In genomic region chr3:157922614-157923013, GRCh38 we compare ENCODE assay signal across 21 cellular contexts.
DNase-seq lines count a peak whose midpoint lies in the region; ATAC-seq and TF ChIP-seq lines count a peak whose summit lies in the region.
"Had no signal": no experiment of that assay in that cellular context is flagged by ENCODE, and none has a peak within 500 bp of the region (broad histone marks: within the 10 kb centered on the region; RNA-seq: fewer than 3 reads in every experiment).

No MANE protein-coding gene starts in this region.

- H3K27ac Mint-ChIP-seq in stimulated activated naive CD8-positive, alpha-beta T cell treated with anti-CD3 and anti-CD28 coated beads, Interleukin-15, amount 100 ng/mL, for 72 hours: no peak overlapping the region
- H3K27ac Mint-ChIP-seq: activated B cell treated with CpG ODN at 0.5 μM for 24 hours, T-helper 17 cell had no signal

- peaks cover 6% of the 10 kb centered on the region for H3K4me1 Mint-ChIP-seq in stimulated activated naive CD8-positive, alpha-beta T cell treated with anti-CD3 and anti-CD28 coated beads, Interleukin-15, amount 100 ng/mL, for 72 hours
- H3K4me1 Mint-ChIP-seq: activated B cell treated with CpG ODN at 0.5 μM for 24 hours, T-helper 17 cell had no signal

- H3K9me3 ChIP-seq in tibial nerve: no peaks in the 10 kb centered on the region
- H3K9me3 ChIP-seq: esophagus squamous epithelium, right atrium auricular region had no signal

- H3K36me3 ChIP-seq in tibial nerve: no peaks in the 10 kb centered on the region
- H3K36me3 ChIP-seq: BLaER1, esophagus squamous epithelium, right atrium auricular region had no signal

- no peak for TF ChIP-seq EP300 in tibial nerve (IDR thresholded peaks at IDR 0.05)

- H3K4me3 Mint-ChIP-seq in stimulated activated naive CD8-positive, alpha-beta T cell treated with anti-CD3 and anti-CD28 coated beads, Interleukin-15, amount 100 ng/mL, for 72 hours: no peak overlapping the region
- H3K4me3 Mint-ChIP-seq: activated B cell treated with CpG ODN at 0.5 μM for 24 hours, T-helper 17 cell had no signal

- H3K27me3 ChIP-seq in tibial nerve: no peaks in the 10 kb centered on the region
- H3K27me3 ChIP-seq: BLaER1, esophagus squamous epithelium, right atrium auricular region had no signal

- H3K27ac ChIP-seq in tibial nerve: no peak overlapping the region
- H3K27ac ChIP-seq: BLaER1, esophagus squamous epithelium, right atrium auricular region had no signal

- peak; percentile 19 for ATAC-seq in stimulated activated naive CD8-positive, alpha-beta T cell treated with anti-CD3 and anti-CD28 coated beads, Interleukin-15, Interleukin-2, amounts not matched to agents 100 U/mL and 50 U/mL, for 24 hours
- no peak for ATAC-seq in stimulated activated naive CD8-positive, alpha-beta T cell treated with anti-CD3 and anti-CD28 coated beads, Interleukin-15, amount 100 ng/mL, for 72 hours
- ATAC-seq in GM21619 (IDR thresholded peaks at IDR 0.05; ENCODE audit: unreplicated experiment): peak; percentile 75
- ATAC-seq in HG03108 (IDR thresholded peaks at IDR 0.05; ENCODE audit: unreplicated experiment): peak; percentile 50
- ATAC-seq in GM19397 (IDR thresholded peaks at IDR 0.05; ENCODE audit: unreplicated experiment): no peak
- ATAC-seq: T-helper 17 cell had no signal

- no peak overlapping the region for H3K4me3 ChIP-seq in tibial nerve
- H3K4me3 ChIP-seq: BLaER1, esophagus squamous epithelium, right atrium auricular region had no signal

- DNase-seq in stimulated activated naive CD8-positive, alpha-beta T cell treated with anti-CD3 and anti-CD28 coated beads, Interleukin-15, Interleukin-2, amounts not matched to agents 100 U/mL and 50 U/mL, for 24 hours: no peak
- no peak for DNase-seq in stimulated activated naive CD8-positive, alpha-beta T cell treated with anti-CD3 and anti-CD28 coated beads, Interleukin-15, amount 100 ng/mL, for 72 hours
- no peak for DNase-seq in dermis blood vessel endothelial cell
- no peak for DNase-seq in foreskin melanocyte
- DNase-seq in tibial nerve (ENCODE audit: low spot score in 2 of 2): no peak
- DNase-seq: activated B cell treated with CpG ODN at 0.5 μM for 24 hours; activated CD8-positive, alpha-beta memory T cell treated with anti-CD3 and anti-CD28 coated beads for 24 hours; effector CD4-positive, alpha-beta T cell; esophagus squamous epithelium; GDM1; IMR-90; NCI-H2029; NCI-H526; nucleus accumbens; stimulated activated CD4-positive, alpha-beta T cell treated with anti-CD3 and anti-CD28 coated beads, Interleukin-15, amount 100 ng/mL, for 24 hours; T-helper 17 cell had no signal

- H3K27me3 Mint-ChIP-seq in stimulated activated naive CD8-positive, alpha-beta T cell treated with anti-CD3 and anti-CD28 coated beads, Interleukin-15, amount 100 ng/mL, for 72 hours: no peaks in the 10 kb centered on the region
- H3K27me3 Mint-ChIP-seq: activated B cell treated with CpG ODN at 0.5 μM for 24 hours, T-helper 17 cell had no signal

- TF ChIP-seq POLR2A in tibial nerve (IDR thresholded peaks at IDR 0.05): no peak

- H3K4me1 ChIP-seq in tibial nerve: peaks cover 0 to 11% (median 0%) of the 10 kb centered on the region in 4 donors
- H3K4me1 ChIP-seq: BLaER1, esophagus squamous epithelium, right atrium auricular region had no signal

- WGBS in tibial nerve, 2 donors: 95% methylated on average over 1 of the region's 1 CpG

- H3K9me3 Mint-ChIP-seq in stimulated activated naive CD8-positive, alpha-beta T cell treated with anti-CD3 and anti-CD28 coated beads, Interleukin-15, amount 100 ng/mL, for 72 hours: peaks cover 0 to 6% of the 10 kb centered on the region in 2 donors

- no peak for TF ChIP-seq CTCF in tibial nerve (IDR thresholded peaks at IDR 0.05)

Comparison
In these comparisons a context has a peak if more than half of its experiments do, and no peak if none do; other contexts are left out.
1. ATAC-seq: peak in stimulated activated naive CD8-positive, alpha-beta T cell treated with anti-CD3 and anti-CD28 coated beads, Interleukin-15, Interleukin-2, amounts not matched to agents 100 U/mL and 50 U/mL, for 24 hours (single experiment), GM21619 (single experiment) and HG03108 (single experiment); none in stimulated activated naive CD8-positive, alpha-beta T cell treated with anti-CD3 and anti-CD28 coated beads, Interleukin-15, amount 100 ng/mL, for 72 hours (single experiment) and GM19397 (single experiment).